ENCODE assay signal across 17 cellular contexts in genomic region chr2:149972039-149972438, GRCh38.
DNase-seq lines count a peak whose midpoint lies in the region; ATAC-seq lines count a peak whose summit lies in the region.
"Had no signal": no experiment of that assay in that cellular context is flagged by ENCODE, and none has a peak within 500 bp of the region (broad histone marks: within the 10 kb centered on the region; RNA-seq: fewer than 3 reads in every experiment).

No MANE protein-coding gene starts in this region.

- intact Hi-C loops in left ventricle myocardium superior (cut with micrococcal nuclease), result no loop called here
- intact Hi-C loops in cardiac septum (cut with DNase I), result no loop called here

- DNase-seq in left ventricle myocardium superior, result no peak
- no peak for DNase-seq in cardiac septum (ENCODE audit: low spot score)
- peak; percentile 86 for DNase-seq in NCI-H69 (lab: John Stamatoyannopoulos, UW)
- DNase-seq in fibroblast of peridontal ligament (ENCODE audit: extremely low read depth), result peak; percentile 62
- DNase-seq in NCI-H345 (lab: John Stamatoyannopoulos, UW), result no peak
- DNase-seq in NCI-H1048 (lab: John Stamatoyannopoulos, UW), result no peak
- DNase-seq: activated CD4-positive, alpha-beta T cell treated with anti-CD3 and anti-CD28 coated beads for 1 hour; CD4-positive, alpha-beta T cell; endodermal cell; left cardiac atrium; NCI-H1436; PC-3; stimulated activated naive CD4-positive, alpha-beta T cell; T-helper 9 cell; transverse colon had no signal

- ATAC-seq in left ventricle myocardium superior, result peak; percentile 76
- no peak for ATAC-seq in GM18868 (IDR thresholded peaks at IDR 0.05; ENCODE audit: unreplicated experiment)
- no peak for ATAC-seq in HG02840 (IDR thresholded peaks at IDR 0.05; ENCODE audit: low FRiP score, unreplicated experiment)
- ATAC-seq: PC-3 had no signal

Comparison
In these comparisons a context has a peak if more than half of its experiments do, and no peak if none do; other contexts are left out.
1. DNase-seq: peak in NCI-H69 (single experiment) and fibroblast of peridontal ligament (single experiment); none in left ventricle myocardium superior (single experiment), cardiac septum (single experiment), NCI-H345 (single experiment) and NCI-H1048 (single experiment).